22 cellular contexts compared by ENCODE assay signal in genomic region chr7:2105917-2106316, GRCh38.
A peak's percentile ranks its signal among the peaks of the same experiment; 100 is the strongest.
DNase-seq lines count a peak whose midpoint lies in the region; FAIRE-seq and TF ChIP-seq lines count a peak whose summit lies in the region.
"Had no signal": no experiment of that assay in that cellular context is flagged by ENCODE, and none has a peak within 500 bp of the region (broad histone marks: within the 10 kb centered on the region; RNA-seq: fewer than 3 reads in every experiment).

No MANE protein-coding gene starts in this region.

- H3K9ac ChIP-seq in H1 (replicated peaks in 1 of 4; ENCODE audit: extremely low read depth in 1 of 4, low read depth in 3 of 4, low read length in 3 of 4), result no peak overlapping the region
- H3K9ac ChIP-seq in trophoblast cell (ENCODE audit: low read length), result no peak overlapping the region

- H3K79me1 ChIP-seq in H1 (ENCODE audit: low read depth, low read length) (peaks cover 11% of the 10 kb centered on the region), trophoblast cell (ENCODE audit: low read length) (peaks cover 8% of the 10 kb centered on the region)

- H2AK5ac ChIP-seq in H1 (ENCODE audit: low read depth, low read length) (no peak overlapping the region; the same call in 1 of the 2 replicates), trophoblast cell (ENCODE audit: low read length) (no peak overlapping the region)

- H3K4ac ChIP-seq in H1 (replicated peaks; ENCODE audit: insufficient read length, low read depth, low read length) (no peak overlapping the region), trophoblast cell (ENCODE audit: low read depth, low read length) (no peak overlapping the region)

- H2BK5ac ChIP-seq in H1 (ENCODE audit: low read depth, low read length), result 0 out of 2 replicates have a peak overlapping the region, but pooled peaks have one; percentile 24
- no peak overlapping the region for H2BK5ac ChIP-seq in trophoblast cell (ENCODE audit: low read depth, low read length, poor library complexity)

- no peak overlapping the region for H3K4me2 ChIP-seq in H1 (ENCODE audit: insufficient read depth in 1 of 2, low read depth in 2 of 2, low read length in 2 of 2)
- no peak overlapping the region for H3K4me2 ChIP-seq in trophoblast cell (ENCODE audit: low read length)

- H4K91ac ChIP-seq in H1 (replicated peaks; ENCODE audit: insufficient read length, low read length) (peak overlapping the region; percentile 49), trophoblast cell (ENCODE audit: low read depth, low read length) (peak overlapping the region; percentile 53)

- peaks cover 0 to 37% (median 11%) of the 10 kb centered on the region in 4 experiments; a peak in 6 of 7 replicates for H3K4me1 ChIP-seq in H1 (replicated peaks in 1 of 4; ENCODE audit: control insufficient read depth in 3 of 4, insufficient read depth in 4 of 4, low read length in 3 of 4)
- H3K4me1 ChIP-seq in trophoblast cell (ENCODE audit: control insufficient read depth in 1 of 2, insufficient read depth in 2 of 2, low read length in 2 of 2), result peaks cover 25% of the 10 kb centered on the region in 2 experiments
- H3K4me1 ChIP-seq in small intestine (ENCODE audit: control insufficient read depth in 2 of 2, insufficient read depth in 1 of 2, low read depth in 1 of 2, low read length in 1 of 2), result peaks cover 0 to 2% of the 10 kb centered on the region in 2 donors

- H4K5ac ChIP-seq in H1 (ENCODE audit: insufficient read length, low read depth, low read length), result no peak overlapping the region

- no peak for TF ChIP-seq RAD21 in H1 (IDR thresholded peaks at IDR 0.05 in 1 of 2, conservative IDR thresholded peaks at IDR 0.05 in 1 of 2; ENCODE audit: low read depth in 2 of 2, low read length in 2 of 2)

- no peak for FAIRE-seq in H1 (lab: Jason Lieb, UNC)
- no peak for FAIRE-seq in small intestine (lab: Jason Lieb, UNC)

- peaks cover 6% of the 10 kb centered on the region; the same call in 1 of the 2 replicates for H3K23me2 ChIP-seq in H1 (ENCODE audit: low read depth, low read length)

- H3K79me2 ChIP-seq in H1 (ENCODE audit: control insufficient read depth in 1 of 2, insufficient read depth in 2 of 2, low read length in 2 of 2), result peaks cover 0 to 11% of the 10 kb centered on the region in 2 experiments; a peak in 1 of 4 replicates
- H3K79me2 ChIP-seq in trophoblast cell (ENCODE audit: control insufficient read depth, insufficient read depth, low read length, poor library complexity), result peaks cover 1% of the 10 kb centered on the region

- H3K56ac ChIP-seq in H1 (replicated peaks; ENCODE audit: insufficient read length, low read depth, low read length), result no peak overlapping the region

- POLR2A ChIA-PET in H1 (lab: Charles Lee; ENCODE audit: partially characterized antibody), result no interaction called here

- 80% methylated on average over 11 of the region's 17 CpGs; no CpG with 5 or more reads in 1 of the 2 experiments for WGBS in H1 (ENCODE audit: extremely low coverage in 1 of 2, insufficient coverage in 1 of 2, insufficient read length in 1 of 2, insufficient replicate concordance in 2 of 2, low coverage in 1 of 2, low lambda C conversion rate in 2 of 2, missing lambda C conversion rate in 1 of 2), 2 experiments
- WGBS in trophoblast cell (ENCODE audit: extremely low coverage, insufficient coverage, insufficient read length), result no CpG with 5 or more reads among the region's 17 CpGs
- 87 to 90% (median 89%) methylated on average over 16 to 17 of the region's 17 CpGs for WGBS in small intestine, 3 donors

- no peaks in the 10 kb centered on the region for H3K9me3 ChIP-seq in H1 (ENCODE audit: insufficient read depth in 2 of 2, low read depth in 1 of 2, low read length in 1 of 2)
- peaks cover 6% of the 10 kb centered on the region for H3K9me3 ChIP-seq in trophoblast cell (ENCODE audit: insufficient read depth, low read depth, low read length)
- no peaks in the 10 kb centered on the region for H3K9me3 ChIP-seq in small intestine (ENCODE audit: control insufficient read depth, low read depth)
- H3K9me3 ChIP-seq: ascending aorta, upper lobe of left lung had no signal

- no peak overlapping the region for H4K12ac ChIP-seq in trophoblast cell (ENCODE audit: low read depth, low read length)

- H2BK20ac ChIP-seq in H1 (ENCODE audit: low read length), result no peak overlapping the region

- H3K27me3 ChIP-seq in H1 (replicated peaks in 1 of 4; ENCODE audit: control insufficient read depth in 3 of 4, extremely low read depth in 1 of 4, insufficient read depth in 3 of 4, low read length in 3 of 4) (no peaks in the 10 kb centered on the region), trophoblast cell (ENCODE audit: insufficient read depth, low read length) (no peaks in the 10 kb centered on the region), small intestine (ENCODE audit: control insufficient read depth in 2 of 2, insufficient read depth in 2 of 2, low read length in 2 of 2) (no peaks in the 10 kb centered on the region)
- H3K27me3 ChIP-seq: ascending aorta, upper lobe of left lung had no signal

- 0 out of 2 replicates have a peak overlapping the region, but pooled peaks have one; percentile 12 for H4K8ac ChIP-seq in H1 (ENCODE audit: extremely low read depth, insufficient read depth, low read length)
- peak overlapping the region; percentile 50 for H4K8ac ChIP-seq in trophoblast cell (ENCODE audit: low read depth, low read length)

- H3K14ac ChIP-seq in H1 (ENCODE audit: insufficient read length), result no peak overlapping the region
- H3K14ac ChIP-seq in trophoblast cell (ENCODE audit: low read length), result no peak overlapping the region

- H2AFZ ChIP-seq in H1 (ENCODE audit: low read length) (no peak overlapping the region), trophoblast cell (ENCODE audit: insufficient read depth, low read length, poor library complexity) (no peak overlapping the region)

- no peak overlapping the region for H3K23ac ChIP-seq in H1 (ENCODE audit: insufficient read length)
- no peak overlapping the region for H3K23ac ChIP-seq in trophoblast cell (ENCODE audit: low read length)

- H3K18ac ChIP-seq in H1 (ENCODE audit: extremely low read depth, low read length), result peak overlapping the region; percentile 36; the same call in 1 of the 2 replicates
- H3K18ac ChIP-seq in trophoblast cell (ENCODE audit: low read length), result peak overlapping the region; percentile 27

- no peak for TF ChIP-seq CTCF in H1 (IDR thresholded peaks at IDR 0.05; ENCODE audit: control extremely low read depth in 1 of 3, insufficient read depth in 1 of 3, low read depth in 1 of 3, low read length in 3 of 3)

- H4K20me1 ChIP-seq in H1 (replicated peaks in 1 of 2; ENCODE audit: control insufficient read depth in 1 of 2, insufficient read depth in 2 of 2, low read length in 2 of 2), result peaks cover 0 to 8% of the 10 kb centered on the region in 2 experiments

- H2BK15ac ChIP-seq in H1 (ENCODE audit: low read length), result 0 out of 2 replicates have a peak overlapping the region, but pooled peaks have one; percentile 36

- H3K4me3 ChIP-seq in H1 (ENCODE audit: extremely low read depth in 1 of 4, insufficient read depth in 2 of 4, low read depth in 3 of 4, low read length in 4 of 4) (no peak overlapping the region), trophoblast cell (ENCODE audit: low read depth, low read length) (no peak overlapping the region), small intestine (ENCODE audit: low read depth in 1 of 2, low read length in 2 of 2) (no peak overlapping the region)
- H3K4me3 ChIP-seq: ascending aorta, upper lobe of left lung had no signal

- CTCF ChIA-PET in H1 (lab: Charles Lee; ENCODE audit: partially characterized antibody), result interaction anchor here (0.6 to 2.3 kb wide), 4 partner anchors 10 to 445 kb away, joined by 3 to 11 read pairs (median 4); no protein-coding TSS in a partner anchor

- H3K36me3 ChIP-seq in H1 (ENCODE audit: control insufficient read depth in 2 of 4, insufficient read depth in 4 of 4, low read length in 3 of 4) (no peaks in the 10 kb centered on the region; a peak in 1 of 8 replicates), trophoblast cell (ENCODE audit: control insufficient read depth in 1 of 2, insufficient read depth in 2 of 2, low read length in 2 of 2) (peaks cover 0 to 3% of the 10 kb centered on the region in 2 experiments), small intestine (ENCODE audit: control insufficient read depth in 2 of 2, insufficient read depth in 2 of 2, low read length in 2 of 2) (peaks cover 0 to 2% of the 10 kb centered on the region in 2 donors)
- H3K36me3 ChIP-seq: ascending aorta, upper lobe of left lung had no signal

- H2BK12ac ChIP-seq in H1 (ENCODE audit: low read depth, low read length) (no peak overlapping the region; the same call in 1 of the 2 replicates), trophoblast cell (ENCODE audit: low read length) (no peak overlapping the region)

- H3K27ac ChIP-seq in H1 (ENCODE audit: low read depth, low read length) (no peak overlapping the region), trophoblast cell (ENCODE audit: low read depth, low read length) (no peak overlapping the region), small intestine (ENCODE audit: low read depth in 1 of 2, low read length in 1 of 2) (no peak overlapping the region)
- H3K27ac ChIP-seq: ascending aorta, C4-2B, upper lobe of left lung had no signal

- H2BK120ac ChIP-seq in H1 (replicated peaks; ENCODE audit: low read depth, low read length), result no peak overlapping the region
- H2BK120ac ChIP-seq in trophoblast cell (ENCODE audit: insufficient read depth, low read length, poor library complexity), result no peak overlapping the region

- no peak for TF ChIP-seq EP300 in H1 (IDR thresholded peaks at IDR 0.05; ENCODE audit: borderline replicate concordance in 1 of 2, low read depth in 2 of 2, low read length in 2 of 2)

- TF ChIP-seq POLR2A in H1 (IDR thresholded peaks at IDR 0.05; ENCODE audit: control extremely low read depth in 1 of 2, low read depth in 2 of 2, low read length in 2 of 2), result no peak

- DNase-seq in NCI-H510A (lab: John Stamatoyannopoulos, UW) (peak; percentile 42), NCI-H510A treated with DMSO at 0.1 percent for 48 hours (lab: John Stamatoyannopoulos, UW) (no peak), NCI-H69 (lab: John Stamatoyannopoulos, UW) (peak; percentile 51), H1 (ENCODE audit: low read depth in 1 of 2, low spot score in 2 of 2) (peak in 1 of 2 experiments; percentile 82), trophoblast cell (no peak), midbrain (lab: John Stamatoyannopoulos, UW) (no peak), small intestine (no peak)
- DNase-seq in activated CD8-positive, alpha-beta memory T cell treated with anti-CD3 and anti-CD28 coated beads for 24 hours, result no peak
- DNase-seq: 8988T; activated B cell treated with CpG ODN at 0.5 μM for 24 hours; activated CD8-positive, alpha-beta memory T cell treated with anti-CD3 and anti-CD28 coated beads, Interleukin-2, amount 50 U/mL, for 4 hours; activated naive CD4-positive, alpha-beta T cell; dermis blood vessel endothelial cell; DMS53; KBM-7; mammary epithelial cell; naive thymus-derived CD8-positive, alpha-beta T cell; NCI-H1105 treated with DMSO at 0.1 percent for 48 hours; stimulated activated naive B cell treated with anti-CD40 and anti-IgM and Interleukin-4, amounts not matched to agents 10 μg/mL and 1 μg/mL and 100 μg/mL, for 72 hours had no signal

TF ChIP-seq in H1, 55 proteins besides CTCF, POLR2A, EP300 and RAD21 (continues in another document):
- TF ChIP-seq TAF7 (optimal IDR thresholded peaks at IDR 0.05; ENCODE audit: borderline replicate concordance, low read depth, low read length) (no peak), MAFK (IDR thresholded peaks at IDR 0.05; ENCODE audit: low read depth, low read length) (no peak), SRF (IDR thresholded peaks at IDR 0.05; ENCODE audit: low read depth, low read length) (no peak)

Comparison
In these comparisons a context has a peak if more than half of its experiments do, and no peak if none do; other contexts are left out.
1. DNase-seq: peak in NCI-H510A (single experiment) and NCI-H69 (single experiment); none in NCI-H510A treated with DMSO at 0.1 percent for 48 hours (single experiment), trophoblast cell (0 of 2), midbrain (single experiment), small intestine (single experiment) and activated CD8-positive, alpha-beta memory T cell treated with anti-CD3 and anti-CD28 coated beads for 24 hours (single experiment).